In genomic region chr18:78528437-78529228, GRCh38 we compare ENCODE assay signal across 25 cellular contexts.
A peak's percentile ranks its signal among the peaks of the same experiment; 100 is the strongest.
DNase-seq lines count a peak whose midpoint lies in the region; ATAC-seq and TF ChIP-seq lines count a peak whose summit lies in the region.
"Had no signal": no experiment of that assay in that cellular context is flagged by ENCODE, and none has a peak within 500 bp of the region (broad histone marks: within the 10 kb centered on the region; RNA-seq: fewer than 3 reads in every experiment).

No MANE protein-coding gene starts in this region.

- no peak for TF ChIP-seq CTCF in endodermal cell (conservative IDR thresholded peaks at IDR 0.05)

- H3K4me3 ChIP-seq in endodermal cell (ENCODE audit: low read length), result no peak overlapping the region
- H3K4me3 ChIP-seq: GM23338, psoas muscle, SJSA1, skin epidermis had no signal

- H3K27me3 ChIP-seq in endodermal cell (ENCODE audit: control insufficient read depth, insufficient read depth, low read length, poor library complexity, severe bottlenecking), result no peaks in the 10 kb centered on the region
- H3K27me3 ChIP-seq: neutrophil, SJSA1 had no signal

- peak overlapping the region; percentile 5 for H3K27ac ChIP-seq in endodermal cell (ENCODE audit: low read depth, low read length)
- H3K27ac ChIP-seq: C4-2B, HL-60, neutrophil, psoas muscle, SJSA1, skin epidermis, VCaP had no signal

- no peaks in the 10 kb centered on the region for H3K4me1 ChIP-seq in endodermal cell (ENCODE audit: control insufficient read depth, insufficient read depth, low read length)
- H3K4me1 ChIP-seq: psoas muscle, SJSA1 had no signal

- H3K27ac Mint-ChIP-seq in endodermal cell, result no peak overlapping the region
- no peak overlapping the region for H3K27ac Mint-ChIP-seq in T-helper 2 cell treated with Interferon-gamma antibody and Interleukin-4, amounts not matched to agents 5 μg/mL and 100 μg/mL, for 36 hours
- H3K27ac Mint-ChIP-seq: activated naive CD8-positive, alpha-beta T cell treated with anti-CD3 and anti-CD28 coated beads for 36 hours; GM23338 had no signal

- H3K9ac ChIP-seq in endodermal cell (ENCODE audit: extremely low read depth, low read length, poor library complexity, severe bottlenecking), result no peak overlapping the region

- ATAC-seq in GM19324 (IDR thresholded peaks at IDR 0.05; ENCODE audit: low FRiP score, unreplicated experiment), result no peak
- no peak for ATAC-seq in HG03159 (IDR thresholded peaks at IDR 0.05; ENCODE audit: unreplicated experiment)
- ATAC-seq in left colon, result no peak
- ATAC-seq: GM23338, Panc1, psoas muscle had no signal

- 78 to 86% methylated on average over 13 to 15 of the region's 15 CpGs for WGBS in endodermal cell (ENCODE audit: insufficient coverage in 1 of 2, insufficient read length in 1 of 2), 2 experiments

- no peaks in the 10 kb centered on the region for H3K36me3 ChIP-seq in endodermal cell (ENCODE audit: control insufficient read depth, insufficient read depth, low read length)
- H3K36me3 ChIP-seq: neutrophil, SJSA1 had no signal

- no peaks in the 10 kb centered on the region for H3K27me3 Mint-ChIP-seq in endodermal cell (ENCODE audit: insufficient read depth)
- no peaks in the 10 kb centered on the region for H3K27me3 Mint-ChIP-seq in T-helper 2 cell treated with Interferon-gamma antibody and Interleukin-4, amounts not matched to agents 5 μg/mL and 100 μg/mL, for 36 hours (ENCODE audit: low read depth)

- no peaks in the 10 kb centered on the region for H3K4me1 Mint-ChIP-seq in endodermal cell
- H3K4me1 Mint-ChIP-seq in T-helper 2 cell treated with Interferon-gamma antibody and Interleukin-4, amounts not matched to agents 5 μg/mL and 100 μg/mL, for 36 hours (ENCODE audit: low read depth), result no peaks in the 10 kb centered on the region
- H3K4me1 Mint-ChIP-seq: activated naive CD8-positive, alpha-beta T cell treated with anti-CD3 and anti-CD28 coated beads for 36 hours; GM23338 had no signal

- peak; percentile 76 for DNase-seq in DMS153 (lab: John Stamatoyannopoulos, UW)
- DNase-seq in NCI-H1105 treated with DMSO at 0.1 percent for 48 hours (lab: John Stamatoyannopoulos, UW), result peak; percentile 31
- peak; percentile 35 for DNase-seq in NCI-H510A treated with DMSO at 0.1 percent for 48 hours (lab: John Stamatoyannopoulos, UW)
- DNase-seq in endodermal cell, result no peak
- no peak for DNase-seq in T-helper 2 cell treated with Interferon-gamma antibody and Interleukin-4, amounts not matched to agents 5 μg/mL and 100 μg/mL, for 36 hours (ENCODE audit: low spot score)
- no peak for DNase-seq in left colon
- DNase-seq: activated CD8-positive, alpha-beta memory T cell treated with anti-CD3 and anti-CD28 coated beads, Interleukin-2, amount 50 U/mL, for 4 hours; activated naive CD8-positive, alpha-beta T cell treated with anti-CD3 and anti-CD28 coated beads for 36 hours; kidney; NCI-H187; NK-92 treated with Interleukin-12 subunit alpha and Interleukin-12 subunit beta, amount 100 ng/mL, for 24 hours; psoas muscle; stimulated activated CD4-positive, alpha-beta T cell treated with anti-CD3 and anti-CD28 coated beads, Interleukin-1b, Interleukin-23, amount 100 ng/mL, for 48 hours; substantia nigra; T-helper 2 cell had no signal

- H3K9me3 ChIP-seq in endodermal cell (ENCODE audit: control insufficient read depth, low read length), result no peaks in the 10 kb centered on the region
- H3K9me3 ChIP-seq: neutrophil, psoas muscle had no signal

- no peaks in the 10 kb centered on the region for H3K36me3 Mint-ChIP-seq in endodermal cell (ENCODE audit: low read depth)
- H3K36me3 Mint-ChIP-seq in T-helper 2 cell treated with Interferon-gamma antibody and Interleukin-4, amounts not matched to agents 5 μg/mL and 100 μg/mL, for 36 hours (ENCODE audit: low read depth), result no peaks in the 10 kb centered on the region
- H3K36me3 Mint-ChIP-seq: activated naive CD8-positive, alpha-beta T cell treated with anti-CD3 and anti-CD28 coated beads for 36 hours had no signal

- intact Hi-C loops in left colon (cut with DNase I, micrococcal nuclease), result no loop called here

- H3K9me3 Mint-ChIP-seq in endodermal cell, result no peaks in the 10 kb centered on the region
- H3K9me3 Mint-ChIP-seq in T-helper 2 cell treated with Interferon-gamma antibody and Interleukin-4, amounts not matched to agents 5 μg/mL and 100 μg/mL, for 36 hours, result no peaks in the 10 kb centered on the region
- H3K9me3 Mint-ChIP-seq: activated naive CD8-positive, alpha-beta T cell treated with anti-CD3 and anti-CD28 coated beads for 36 hours had no signal

- H3K4me3 Mint-ChIP-seq in endodermal cell, result no peak overlapping the region
- no peak overlapping the region for H3K4me3 Mint-ChIP-seq in T-helper 2 cell treated with Interferon-gamma antibody and Interleukin-4, amounts not matched to agents 5 μg/mL and 100 μg/mL, for 36 hours
- H3K4me3 Mint-ChIP-seq: activated naive CD8-positive, alpha-beta T cell treated with anti-CD3 and anti-CD28 coated beads for 36 hours; GM23338 had no signal

Comparison
In these comparisons a context has a peak if more than half of its experiments do, and no peak if none do; other contexts are left out.
1. DNase-seq: peak in DMS153 (single experiment), NCI-H1105 treated with DMSO at 0.1 percent for 48 hours (single experiment) and NCI-H510A treated with DMSO at 0.1 percent for 48 hours (single experiment); none in endodermal cell (single experiment), T-helper 2 cell treated with Interferon-gamma antibody and Interleukin-4, amounts not matched to agents 5 μg/mL and 100 μg/mL, for 36 hours (single experiment) and left colon (0 of 2).